8 cellular contexts compared by ENCODE assay signal in the genomic region with DNA sequence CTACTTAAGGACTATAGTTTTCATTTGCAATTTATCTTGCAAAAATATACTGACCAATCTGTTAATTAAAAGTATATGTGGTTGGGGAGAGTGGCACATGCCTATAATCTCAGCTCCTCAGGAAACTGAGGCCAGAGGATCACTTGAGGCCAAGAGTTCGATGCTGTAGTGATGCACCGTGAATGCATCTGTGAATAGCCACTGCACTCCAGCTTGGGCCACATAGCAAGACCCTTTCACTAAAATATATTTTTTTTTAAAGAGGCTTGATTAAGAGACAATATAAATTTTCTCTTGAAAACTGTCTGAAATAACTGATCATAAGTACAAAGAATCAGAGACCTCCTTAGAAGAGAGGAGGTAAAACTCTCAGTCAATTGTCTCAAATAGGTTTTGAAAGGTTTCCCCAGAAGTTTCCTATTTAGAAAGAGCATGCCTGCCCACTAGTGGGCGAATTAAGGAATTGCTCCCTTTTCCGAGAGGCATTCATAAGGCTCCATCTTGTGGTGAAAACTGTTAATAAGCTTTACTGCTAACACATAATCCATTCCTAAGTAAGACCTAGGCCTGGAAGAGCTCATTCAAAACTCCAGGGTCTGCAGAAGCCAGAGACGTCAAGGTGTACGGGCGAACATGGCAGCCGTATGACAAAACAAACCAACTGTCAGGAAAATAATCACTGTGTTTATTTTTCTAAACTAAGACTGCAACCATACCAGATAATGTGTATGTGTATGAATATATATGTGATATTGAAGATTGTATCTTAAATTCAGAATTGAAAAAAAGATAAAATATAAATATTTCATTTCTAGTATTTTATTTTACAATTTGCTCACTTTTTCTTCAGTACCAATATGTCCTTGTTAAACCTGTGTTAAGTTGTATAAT. TPM values are rescaled to one million over a fixed set of nuclear protein-coding genes. Genes with fewer than 3 reads are reported as not detected.
DNase-seq lines count a peak whose midpoint lies in the region; ATAC-seq and TF ChIP-seq lines count a peak whose summit lies in the region.
"Had no signal": no experiment of that assay in that cellular context is flagged by ENCODE, and none has a peak within 500 bp of the region (broad histone marks: within the 10 kb centered on the region; RNA-seq: fewer than 3 reads in every experiment).

No MANE protein-coding gene starts in this region.

- no peak overlapping the region for H3K27ac ChIP-seq in heart left ventricle

- peaks cover 0 to 2% (median 0%) of the 10 kb centered on the region in 9 donors for H3K27me3 ChIP-seq in heart left ventricle

- ATAC-seq in HG02678 (IDR thresholded peaks at IDR 0.05; ENCODE audit: unreplicated experiment) (peak; percentile 89), heart left ventricle (peak in 3 of 4 donors; percentile 70 to 78 (median 73))

- TF ChIP-seq POLR2A in heart left ventricle (IDR thresholded peaks at IDR 0.05) = no peak

- in situ Hi-C loops in GM13977 (cut with MboI; ENCODE audit: low pct_unique_long_range_greater_than_20kb, low sequenced_read_pairs, unreplicated experiment) = loop anchor here (5.0 to 25.0 kb wide), 3 partner anchors 208 to 603 kb away; a partner anchor contains a TSS

- H3K4me3 ChIP-seq in heart left ventricle = no peak overlapping the region

- peak; percentile 99 for TF ChIP-seq CTCF in GM13977 (IDR thresholded peaks at IDR 0.05; ENCODE audit: extremely low read depth, insufficient read depth, missing control alignments)
- peak; percentile 98 to 100 (median 100) for TF ChIP-seq CTCF in heart left ventricle (IDR thresholded peaks at IDR 0.05)

- 19 to 21% (median 20%) methylated on average over 8 of the region's 8 CpGs for WGBS in heart left ventricle, 4 donors

- H3K4me1 ChIP-seq in heart left ventricle = no peaks in the 10 kb centered on the region

- H3K36me3 ChIP-seq in heart left ventricle = no peaks in the 10 kb centered on the region

- intact Hi-C loops in heart left ventricle (cut with DNase I) = loop anchor here (1.0 to 10.0 kb wide), 9 partner anchors 206 to 610 kb away; a partner anchor contains a TSS

- peak; percentile 78 for DNase-seq in GM13977 (ENCODE audit: low spot score)
- peak; percentile 91 for DNase-seq in NCI-H1092 treated with DMSO at 0.1 percent for 48 hours (lab: John Stamatoyannopoulos, UW)
- peak; percentile 85 for DNase-seq in SK-N-DZ (ENCODE audit: low spot score)
- DNase-seq in activated naive CD8-positive, alpha-beta T cell treated with anti-CD3 and anti-CD28 coated beads, Interleukin-2, amount 50 U/mL, for 16 hours (ENCODE audit: low read depth, low spot score) = peak; percentile 24
- peak in 4 of 5 donors; percentile 31 to 48 (median 40) for DNase-seq in heart left ventricle
- DNase-seq in retina = peak; percentile 81

- peaks cover 0 to 5% (median 0%) of the 10 kb centered on the region in 12 donors for H3K9me3 ChIP-seq in heart left ventricle

RNA-seq across cellular contexts. Expression of a gene that starts 6.8 kb away (rescaled TPM):
- polyA plus RNA-seq in SK-N-DZ (2014; cell fraction: cytosol; rRNA removed) = not detected in 2 replicates
- not detected in 2 replicates for polyA plus RNA-seq in SK-N-DZ (2014; cell fraction: nucleus; rRNA removed)
- not detected for total RNA-seq in heart left ventricle
- polyA plus RNA-seq in heart left ventricle = not detected
- total RNA-seq: subcutaneous adipose tissue had no signal

RNA-seq across cellular contexts. Expression of a gene that starts 31.8 kb away (rescaled TPM):
- not detected in 2 replicates for polyA plus RNA-seq in SK-N-DZ (2014; cell fraction: cytosol; rRNA removed)
- polyA plus RNA-seq in SK-N-DZ (2014; cell fraction: nucleus; rRNA removed) = not detected in 2 replicates
- not detected for total RNA-seq in heart left ventricle
- not detected for polyA plus RNA-seq in heart left ventricle
- total RNA-seq: subcutaneous adipose tissue had no signal

RNA-seq across cellular contexts. Expression of a gene that starts 48.2 kb away (rescaled TPM):
- 24.0 and 42.0 TPM in 2 replicates for polyA plus RNA-seq in SK-N-DZ (2014; cell fraction: cytosol; rRNA removed)
- 47.4 and 62.5 TPM in 2 replicates for polyA plus RNA-seq in SK-N-DZ (2014; cell fraction: nucleus; rRNA removed)
- total RNA-seq in heart left ventricle = 100 to 1,000 TPM; 174 to 349 (median 281) TPM
- 100 to 1,000 TPM; 123 to 274 TPM for polyA plus RNA-seq in heart left ventricle

Comparison
In these comparisons a context has a peak if more than half of its experiments do, and no peak if none do; other contexts are left out.
1. DNase-seq: peak in every context shown above with its lines; median percentile 91 in NCI-H1092 treated with DMSO at 0.1 percent for 48 hours; 85 in SK-N-DZ; 81 in retina; 78 in GM13977; 40 in heart left ventricle; 24 in activated naive CD8-positive, alpha-beta T cell treated with anti-CD3 and anti-CD28 coated beads, Interleukin-2, amount 50 U/mL, for 16 hours.